16 cellular contexts compared by ENCODE assay signal in genomic region chr2:46032161-46032813, GRCh38.
DNase-seq lines count a peak whose midpoint lies in the region; ATAC-seq and TF ChIP-seq lines count a peak whose summit lies in the region.
"Had no signal": no experiment of that assay in that cellular context is flagged by ENCODE, and none has a peak within 500 bp of the region (broad histone marks: within the 10 kb centered on the region; RNA-seq: fewer than 3 reads in every experiment).

No MANE protein-coding gene starts in this region.

- peak overlapping the region; percentile 68 for H3K27ac Mint-ChIP-seq in activated T-cell treated with anti-CD3 and anti-CD28 coated beads, Interleukin-2, amount 50 U/mL, for 24 hours
- H3K27ac Mint-ChIP-seq in activated CD4-positive, alpha-beta memory T cell treated with anti-CD3 and anti-CD28 coated beads, Interleukin-2, amount 10 ng/mL, durations not matched to agents 7 days and 5 days, result peak overlapping the region; percentile 75
- H3K27ac Mint-ChIP-seq: activated naive CD8-positive, alpha-beta T cell treated with anti-CD3 and anti-CD28 coated beads, Interleukin-2, amount 50 U/mL, for 24 hours; stimulated activated memory B cell treated with anti-CD40 and anti-IgM and Interleukin-4, amounts not matched to agents 10 μg/mL and 1 μg/mL and 100 μg/mL, for 72 hours had no signal

- TF ChIP-seq POLR2A in stomach (IDR thresholded peaks at IDR 0.05), result no peak

- H3K27me3 Mint-ChIP-seq in activated T-cell treated with anti-CD3 and anti-CD28 coated beads, Interleukin-2, amount 50 U/mL, for 24 hours, result no peaks in the 10 kb centered on the region
- H3K27me3 Mint-ChIP-seq in activated T-cell treated with anti-CD3 and anti-CD28 coated beads, Interleukin-2, amount 50 U/mL, for 4 hours (ENCODE audit: low read depth), result no peaks in the 10 kb centered on the region
- H3K27me3 Mint-ChIP-seq in activated CD4-positive, alpha-beta memory T cell treated with anti-CD3 and anti-CD28 coated beads, Interleukin-2, amount 10 ng/mL, durations not matched to agents 7 days and 5 days, result no peaks in the 10 kb centered on the region
- H3K27me3 Mint-ChIP-seq: activated naive CD8-positive, alpha-beta T cell treated with anti-CD3 and anti-CD28 coated beads, Interleukin-2, amount 50 U/mL, for 24 hours; stimulated activated memory B cell treated with anti-CD40 and anti-IgM and Interleukin-4, amounts not matched to agents 10 μg/mL and 1 μg/mL and 100 μg/mL, for 72 hours had no signal

- H3K27ac ChIP-seq in lower lobe of right lung, result peak overlapping the region; percentile 72
- H3K27ac ChIP-seq in upper lobe of right lung, result peak overlapping the region; percentile 43
- H3K27ac ChIP-seq in stomach, result peak overlapping the region in 2 of 5 donors; percentile 3 to 4

- no peak overlapping the region for H3K4me3 Mint-ChIP-seq in activated T-cell treated with anti-CD3 and anti-CD28 coated beads, Interleukin-2, amount 50 U/mL, for 24 hours
- H3K4me3 Mint-ChIP-seq in activated T-cell treated with anti-CD3 and anti-CD28 coated beads, Interleukin-2, amount 50 U/mL, for 4 hours, result no peak overlapping the region
- H3K4me3 Mint-ChIP-seq in activated CD4-positive, alpha-beta memory T cell treated with anti-CD3 and anti-CD28 coated beads, Interleukin-2, amount 10 ng/mL, durations not matched to agents 7 days and 5 days, result no peak overlapping the region
- H3K4me3 Mint-ChIP-seq: activated naive CD8-positive, alpha-beta T cell treated with anti-CD3 and anti-CD28 coated beads, Interleukin-2, amount 50 U/mL, for 24 hours; stimulated activated memory B cell treated with anti-CD40 and anti-IgM and Interleukin-4, amounts not matched to agents 10 μg/mL and 1 μg/mL and 100 μg/mL, for 72 hours had no signal

- peaks cover 20% of the 10 kb centered on the region for H3K4me1 Mint-ChIP-seq in activated T-cell treated with anti-CD3 and anti-CD28 coated beads, Interleukin-2, amount 50 U/mL, for 24 hours (ENCODE audit: low read depth)
- H3K4me1 Mint-ChIP-seq in activated T-cell treated with anti-CD3 and anti-CD28 coated beads, Interleukin-2, amount 50 U/mL, for 4 hours (ENCODE audit: low read depth), result peaks cover 5% of the 10 kb centered on the region
- H3K4me1 Mint-ChIP-seq in activated CD4-positive, alpha-beta memory T cell treated with anti-CD3 and anti-CD28 coated beads, Interleukin-2, amount 10 ng/mL, durations not matched to agents 7 days and 5 days, result peaks cover 49% of the 10 kb centered on the region
- H3K4me1 Mint-ChIP-seq: stimulated activated memory B cell treated with anti-CD40 and anti-IgM and Interleukin-4, amounts not matched to agents 10 μg/mL and 1 μg/mL and 100 μg/mL, for 72 hours had no signal

- intact Hi-C loops in lower lobe of right lung (cut with DNase I) (no loop called here), upper lobe of right lung (cut with DNase I) (no loop called here), stomach (cut with DNase I; ENCODE audit: low total_unique reads) (no loop called here)

- no peaks in the 10 kb centered on the region for H3K27me3 ChIP-seq in lower lobe of right lung (ENCODE audit: low read depth)
- no peaks in the 10 kb centered on the region for H3K27me3 ChIP-seq in upper lobe of right lung
- H3K27me3 ChIP-seq in stomach, result no peaks in the 10 kb centered on the region

- no peaks in the 10 kb centered on the region for H3K36me3 Mint-ChIP-seq in activated T-cell treated with anti-CD3 and anti-CD28 coated beads, Interleukin-2, amount 50 U/mL, for 24 hours (ENCODE audit: low read depth)
- H3K36me3 Mint-ChIP-seq in activated T-cell treated with anti-CD3 and anti-CD28 coated beads, Interleukin-2, amount 50 U/mL, for 4 hours (ENCODE audit: insufficient read depth), result peaks cover 25% of the 10 kb centered on the region
- peaks cover 22% of the 10 kb centered on the region for H3K36me3 Mint-ChIP-seq in activated CD4-positive, alpha-beta memory T cell treated with anti-CD3 and anti-CD28 coated beads, Interleukin-2, amount 10 ng/mL, durations not matched to agents 7 days and 5 days (ENCODE audit: low read depth)

- H3K36me3 ChIP-seq in lower lobe of right lung (no peaks in the 10 kb centered on the region), upper lobe of right lung (no peaks in the 10 kb centered on the region), stomach (no peaks in the 10 kb centered on the region)

- ATAC-seq in activated T-cell treated with anti-CD3 and anti-CD28 coated beads, Interleukin-2, amount 50 U/mL, for 4 hours, result no peak
- ATAC-seq in lower lobe of right lung (peak in 1 of 2 donors; percentile 17), upper lobe of right lung (peak; percentile 26), GM18498 (IDR thresholded peaks at IDR 0.05; ENCODE audit: unreplicated experiment) (no peak)
- ATAC-seq: stimulated activated memory B cell treated with anti-CD40 and anti-IgM and Interleukin-4, amounts not matched to agents 10 μg/mL and 1 μg/mL and 100 μg/mL, for 72 hours had no signal

- no peak for DNase-seq in activated T-cell treated with anti-CD3 and anti-CD28 coated beads, Interleukin-2, amount 50 U/mL, for 24 hours
- DNase-seq in activated T-cell treated with anti-CD3 and anti-CD28 coated beads, Interleukin-2, amount 50 U/mL, for 4 hours, result no peak
- no peak for DNase-seq in activated CD4-positive, alpha-beta memory T cell treated with anti-CD3 and anti-CD28 coated beads, Interleukin-2, amount 10 ng/mL, durations not matched to agents 7 days and 5 days
- DNase-seq in lower lobe of right lung (no peak), upper lobe of right lung (no peak), stomach (no peak), activated gamma-delta T cell (lab: John Stamatoyannopoulos, UW) (no peak)
- DNase-seq: activated CD4-positive, CD25-positive, alpha-beta regulatory T cell; KBM-7; NCI-H1092 treated with DMSO at 0.1 percent for 48 hours; NCI-H526 treated with DMSO at 0.1 percent for 48 hours; RPMI8226 had no signal

- CTCF ChIA-PET in activated CD4-positive, alpha-beta memory T cell treated with anti-CD3 and anti-CD28 coated beads, Interleukin-2, amount 10 ng/mL, durations not matched to agents 7 days and 5 days (lab: Charles Lee), result interaction anchor here (1.0 to 3.5 kb wide), 3 partner anchors 10 to 31 kb away, joined by 3 to 15 read pairs (median 4); no protein-coding TSS in a partner anchor

- no peak for TF ChIP-seq EP300 in stomach (IDR thresholded peaks at IDR 0.05)

- POLR2A ChIA-PET in activated CD4-positive, alpha-beta memory T cell treated with anti-CD3 and anti-CD28 coated beads, Interleukin-2, amount 10 ng/mL, durations not matched to agents 7 days and 5 days (lab: Charles Lee), result interaction anchor here (1.7 to 2.1 kb wide), 2 partner anchors 10 to 13 kb away, joined by 9 to 15 read pairs; no protein-coding TSS in a partner anchor

- WGBS in stomach, 5 donors, result 75 to 88% (median 81%) methylated on average over 8 of the region's 8 CpGs

- no peaks in the 10 kb centered on the region for H3K9me3 Mint-ChIP-seq in activated T-cell treated with anti-CD3 and anti-CD28 coated beads, Interleukin-2, amount 50 U/mL, for 24 hours
- no peaks in the 10 kb centered on the region for H3K9me3 Mint-ChIP-seq in activated T-cell treated with anti-CD3 and anti-CD28 coated beads, Interleukin-2, amount 50 U/mL, for 4 hours
- no peaks in the 10 kb centered on the region for H3K9me3 Mint-ChIP-seq in activated CD4-positive, alpha-beta memory T cell treated with anti-CD3 and anti-CD28 coated beads, Interleukin-2, amount 10 ng/mL, durations not matched to agents 7 days and 5 days
- H3K9me3 Mint-ChIP-seq: activated naive CD8-positive, alpha-beta T cell treated with anti-CD3 and anti-CD28 coated beads, Interleukin-2, amount 50 U/mL, for 24 hours; stimulated activated memory B cell treated with anti-CD40 and anti-IgM and Interleukin-4, amounts not matched to agents 10 μg/mL and 1 μg/mL and 100 μg/mL, for 72 hours had no signal

- TF ChIP-seq CTCF in lower lobe of right lung (IDR thresholded peaks at IDR 0.05) (no peak), upper lobe of right lung (IDR thresholded peaks at IDR 0.05) (no peak), stomach (IDR thresholded peaks at IDR 0.05) (no peak)

- no peak overlapping the region for H3K4me3 ChIP-seq in lower lobe of right lung
- no peak overlapping the region for H3K4me3 ChIP-seq in upper lobe of right lung
- H3K4me3 ChIP-seq in stomach, result no peak overlapping the region
- H3K4me3 ChIP-seq: smooth muscle cell had no signal

- H3K9me3 ChIP-seq in lower lobe of right lung, result no peaks in the 10 kb centered on the region
- no peaks in the 10 kb centered on the region for H3K9me3 ChIP-seq in upper lobe of right lung
- no peaks in the 10 kb centered on the region for H3K9me3 ChIP-seq in stomach

- H3K4me1 ChIP-seq in lower lobe of right lung (peaks cover 36% of the 10 kb centered on the region), upper lobe of right lung (peaks cover 33% of the 10 kb centered on the region), stomach (peaks cover 0 to 49% (median 39%) of the 10 kb centered on the region in 4 donors)
